Comparison of ENCODE assay signal across 23 cellular contexts in genomic region chr2:47735470-47735869, GRCh38. TPM values are rescaled to one million over a fixed set of nuclear protein-coding genes. Genes with fewer than 3 reads are reported as not detected.
DNase-seq lines count a peak whose midpoint lies in the region; ATAC-seq and TF ChIP-seq lines count a peak whose summit lies in the region.
"Had no signal": no experiment of that assay in that cellular context is flagged by ENCODE, and none has a peak within 500 bp of the region (broad histone marks: within the 10 kb centered on the region; RNA-seq: fewer than 3 reads in every experiment).

No MANE protein-coding gene starts in this region.

- peaks cover 24% of the 10 kb centered on the region for H3K79me2 ChIP-seq in Karpas-422 (ENCODE audit: low read length)

- no peaks in the 10 kb centered on the region for H3K36me3 Mint-ChIP-seq in stimulated activated naive CD8-positive, alpha-beta T cell treated with anti-CD3 and anti-CD28 coated beads, Interleukin-15, Interleukin-2, amounts not matched to agents 100 ng/mL and 50 ng/mL, for 24 hours (ENCODE audit: low read depth)
- H3K36me3 Mint-ChIP-seq in activated B cell treated with CpG ODN at 0.5 μM for 24 hours (ENCODE audit: low read depth), result no peaks in the 10 kb centered on the region
- H3K36me3 Mint-ChIP-seq in stimulated activated naive B cell treated with anti-CD40 and anti-IgM and Interleukin-4, amounts not matched to agents 10 μg/mL and 1 μg/mL and 100 μg/mL, for 72 hours, result no peaks in the 10 kb centered on the region
- H3K36me3 Mint-ChIP-seq: CD4-positive, CD25-positive, alpha-beta regulatory T cell had no signal

- no peaks in the 10 kb centered on the region for H3K9me3 ChIP-seq in Karpas-422 (ENCODE audit: low read length)
- H3K9me3 ChIP-seq: BE2C had no signal

- H3K4me1 Mint-ChIP-seq in stimulated activated naive CD8-positive, alpha-beta T cell treated with anti-CD3 and anti-CD28 coated beads, Interleukin-15, Interleukin-2, amounts not matched to agents 100 ng/mL and 50 ng/mL, for 24 hours (ENCODE audit: low read depth), result no peaks in the 10 kb centered on the region
- H3K4me1 Mint-ChIP-seq in activated B cell treated with CpG ODN at 0.5 μM for 24 hours, result peaks cover 29% of the 10 kb centered on the region
- peaks cover 9 to 24% of the 10 kb centered on the region in 2 donors for H3K4me1 Mint-ChIP-seq in stimulated activated naive B cell treated with anti-CD40 and anti-IgM and Interleukin-4, amounts not matched to agents 10 μg/mL and 1 μg/mL and 100 μg/mL, for 72 hours
- H3K4me1 Mint-ChIP-seq: CD4-positive, CD25-positive, alpha-beta regulatory T cell had no signal

- CTCF ChIA-PET in activated B cell treated with CpG ODN at 0.5 μM for 24 hours (lab: Charles Lee), result interaction anchor here (0.9 to 1.4 kb wide), 3 partner anchors 10 to 32 kb away, joined by 3 to 4 read pairs (median 3); no protein-coding TSS in a partner anchor

- no peak for TF ChIP-seq CTCF in activated B cell treated with CpG ODN at 0.5 μM for 24 hours (IDR thresholded peaks at IDR 0.05)

- DNase-seq in stimulated activated naive CD8-positive, alpha-beta T cell treated with anti-CD3 and anti-CD28 coated beads, Interleukin-15, Interleukin-2, amounts not matched to agents 100 U/mL and 50 U/mL, for 24 hours, result no peak
- peak; percentile 70 for DNase-seq in Karpas-422
- no peak for DNase-seq in activated B cell treated with CpG ODN at 0.5 μM for 24 hours
- no peak for DNase-seq in stimulated activated naive B cell treated with anti-CD40 and anti-IgM and Interleukin-4, amounts not matched to agents 10 μg/mL and 1 μg/mL and 100 μg/mL, for 72 hours
- DNase-seq in activated T-cell treated with anti-CD3 and anti-CD28 coated beads, Interleukin-2, amount 50 U/mL, for 1 hour, result no peak
- DNase-seq in NCI-H446 (lab: John Stamatoyannopoulos, UW), result no peak
- DNase-seq in OCI-M2 (lab: John Stamatoyannopoulos, UW; ENCODE audit: unreplicated experiment), result no peak
- DNase-seq: BE2C; CD4-positive, CD25-positive, alpha-beta regulatory T cell; DMS153; DND-41; GM23248; H7; IMR-90; NCI-H1092 treated with DMSO at 0.1 percent for 48 hours; NCI-H1436 treated with DMSO at 0.1 percent for 48 hours; NCI-H187 treated with DMSO at 0.1 percent for 48 hours; NCI-H524 treated with DMSO at 0.1 percent for 48 hours; NCI-H774; Right ventricle myocardium superior had no signal

- ATAC-seq in stimulated activated naive CD8-positive, alpha-beta T cell treated with anti-CD3 and anti-CD28 coated beads, Interleukin-15, Interleukin-2, amounts not matched to agents 100 U/mL and 50 U/mL, for 24 hours, result no peak
- peak; percentile 58 for ATAC-seq in activated B cell treated with CpG ODN at 0.5 μM for 24 hours (ENCODE audit: low read depth)
- peak; percentile 33 to 41 for ATAC-seq in stimulated activated naive B cell treated with anti-CD40 and anti-IgM and Interleukin-4, amounts not matched to agents 10 μg/mL and 1 μg/mL and 100 μg/mL, for 72 hours (replicated peaks)

- peak overlapping the region; percentile 40 for H3K9ac ChIP-seq in Karpas-422 (ENCODE audit: low read length)
- H3K9ac ChIP-seq: GM23248, KMS-11 had no signal

- peaks cover 14% of the 10 kb centered on the region for H3K36me3 ChIP-seq in Karpas-422 (ENCODE audit: insufficient read depth, low read length)
- H3K36me3 ChIP-seq: BE2C had no signal

- H3K27me3 ChIP-seq in Karpas-422 (ENCODE audit: low read length), result no peaks in the 10 kb centered on the region

- peaks cover 48% of the 10 kb centered on the region for H3K4me1 ChIP-seq in Karpas-422 (ENCODE audit: low read length)
- H3K4me1 ChIP-seq: BE2C had no signal

- H4K20me1 ChIP-seq in Karpas-422 (ENCODE audit: insufficient read depth, low read depth, low read length), result no peaks in the 10 kb centered on the region

- H3K27ac Mint-ChIP-seq in stimulated activated naive CD8-positive, alpha-beta T cell treated with anti-CD3 and anti-CD28 coated beads, Interleukin-15, Interleukin-2, amounts not matched to agents 100 ng/mL and 50 ng/mL, for 24 hours, result peak overlapping the region; percentile 10
- H3K27ac Mint-ChIP-seq in activated B cell treated with CpG ODN at 0.5 μM for 24 hours, result peak overlapping the region; percentile 25
- no peak overlapping the region for H3K27ac Mint-ChIP-seq in stimulated activated naive B cell treated with anti-CD40 and anti-IgM and Interleukin-4, amounts not matched to agents 10 μg/mL and 1 μg/mL and 100 μg/mL, for 72 hours

- POLR2A ChIA-PET in activated B cell treated with CpG ODN at 0.5 μM for 24 hours (lab: Charles Lee), result interaction anchor here (0.9 to 1.6 kb wide), 2 partner anchors 11 to 81 kb away, joined by 5 to 6 read pairs; no protein-coding TSS in a partner anchor

- intact Hi-C loops in activated B cell treated with CpG ODN at 0.5 μM for 24 hours (cut with micrococcal nuclease), result loop anchor here (1.0 to 5.0 kb wide), 2 partner anchors 11 to 38 kb away; no protein-coding TSS in a partner anchor

- H2AFZ ChIP-seq in Karpas-422 (ENCODE audit: low read length), result peak overlapping the region; percentile 31
- H2AFZ ChIP-seq: GM23248 had no signal

- peak overlapping the region; percentile 89 for H3K27ac ChIP-seq in Karpas-422 (ENCODE audit: low read length)
- H3K27ac ChIP-seq: 22Rv1, GM23248, KMS-11 had no signal

- H3K9me3 Mint-ChIP-seq in stimulated activated naive CD8-positive, alpha-beta T cell treated with anti-CD3 and anti-CD28 coated beads, Interleukin-15, Interleukin-2, amounts not matched to agents 100 ng/mL and 50 ng/mL, for 24 hours, result no peaks in the 10 kb centered on the region
- H3K9me3 Mint-ChIP-seq in activated B cell treated with CpG ODN at 0.5 μM for 24 hours, result no peaks in the 10 kb centered on the region
- H3K9me3 Mint-ChIP-seq in stimulated activated naive B cell treated with anti-CD40 and anti-IgM and Interleukin-4, amounts not matched to agents 10 μg/mL and 1 μg/mL and 100 μg/mL, for 72 hours, result no peaks in the 10 kb centered on the region

- no peak overlapping the region for H3K4me3 ChIP-seq in Karpas-422 (ENCODE audit: low read length)
- H3K4me3 ChIP-seq: GM23248 had no signal

- H3K9me2 ChIP-seq in Karpas-422 (replicated peaks; ENCODE audit: insufficient read depth, low read length), result no peaks in the 10 kb centered on the region

- peak overlapping the region; percentile 42 for H3K4me2 ChIP-seq in Karpas-422 (ENCODE audit: low read depth, low read length, poor library complexity, severe bottlenecking)
- H3K4me2 ChIP-seq: KMS-11 had no signal

- H3K4me3 Mint-ChIP-seq in stimulated activated naive CD8-positive, alpha-beta T cell treated with anti-CD3 and anti-CD28 coated beads, Interleukin-15, Interleukin-2, amounts not matched to agents 100 ng/mL and 50 ng/mL, for 24 hours, result no peak overlapping the region
- no peak overlapping the region for H3K4me3 Mint-ChIP-seq in activated B cell treated with CpG ODN at 0.5 μM for 24 hours
- H3K4me3 Mint-ChIP-seq in stimulated activated naive B cell treated with anti-CD40 and anti-IgM and Interleukin-4, amounts not matched to agents 10 μg/mL and 1 μg/mL and 100 μg/mL, for 72 hours, result no peak overlapping the region
- H3K4me3 Mint-ChIP-seq: CD4-positive, CD25-positive, alpha-beta regulatory T cell had no signal

- H3K27me3 Mint-ChIP-seq in stimulated activated naive CD8-positive, alpha-beta T cell treated with anti-CD3 and anti-CD28 coated beads, Interleukin-15, Interleukin-2, amounts not matched to agents 100 ng/mL and 50 ng/mL, for 24 hours, result peaks cover 9% of the 10 kb centered on the region
- no peaks in the 10 kb centered on the region for H3K27me3 Mint-ChIP-seq in activated B cell treated with CpG ODN at 0.5 μM for 24 hours
- H3K27me3 Mint-ChIP-seq in stimulated activated naive B cell treated with anti-CD40 and anti-IgM and Interleukin-4, amounts not matched to agents 10 μg/mL and 1 μg/mL and 100 μg/mL, for 72 hours, result no peaks in the 10 kb centered on the region

RNA-seq across cellular contexts. Expression of gene MSH6, which starts 47.5 kb away (rescaled TPM):
- total RNA-seq in Karpas-422 (2014; rRNA removed; shearing (Covaris generic); ENCODE audit: low replicate concordance), result 82.9 and 124 TPM in 2 replicates
- total RNA-seq in activated B cell treated with CpG ODN at 0.5 μM for 24 hours, result 40.6 and 42.1 TPM in 2 replicates
